In genomic region chr1:231206856-231207255, GRCh38 we compare ENCODE assay signal across 1 cellular context.
TF ChIP-seq lines count a peak whose summit lies in the region.

No MANE protein-coding gene starts in this region.

TF ChIP-seq in IMR-90, 13 proteins besides CTCF, POLR2A, EP300 and RAD21:
- TF ChIP-seq CHD1 (IDR thresholded peaks at IDR 0.05; ENCODE audit: low read depth, low read length) (no peak), USF2 (IDR thresholded peaks at IDR 0.05; ENCODE audit: low read depth, low read length) (no peak), SMC3 (IDR thresholded peaks at IDR 0.05; ENCODE audit: low read depth, low read length) (no peak), BHLHE40 (IDR thresholded peaks at IDR 0.05; ENCODE audit: low read depth, low read length) (no peak), CEBPB (IDR thresholded peaks at IDR 0.05; ENCODE audit: low read depth, low read length) (no peak), ELK1 (IDR thresholded peaks at IDR 0.05; ENCODE audit: borderline replicate concordance, low read depth, low read length) (no peak), FOS (IDR thresholded peaks at IDR 0.05; ENCODE audit: low read depth, low read length) (no peak), NFE2L2 (IDR thresholded peaks at IDR 0.05; ENCODE audit: low read depth, low read length) (no peak), MAFK (IDR thresholded peaks at IDR 0.05; ENCODE audit: low read depth, low read length) (no peak), MXI1 (IDR thresholded peaks at IDR 0.05; ENCODE audit: borderline replicate concordance, low read depth, low read length) (no peak), RFX5 (IDR thresholded peaks at IDR 0.05; ENCODE audit: low read depth, low read length) (no peak)
